Comparison of ENCODE assay signal across 9 cellular contexts in the genomic region with DNA sequence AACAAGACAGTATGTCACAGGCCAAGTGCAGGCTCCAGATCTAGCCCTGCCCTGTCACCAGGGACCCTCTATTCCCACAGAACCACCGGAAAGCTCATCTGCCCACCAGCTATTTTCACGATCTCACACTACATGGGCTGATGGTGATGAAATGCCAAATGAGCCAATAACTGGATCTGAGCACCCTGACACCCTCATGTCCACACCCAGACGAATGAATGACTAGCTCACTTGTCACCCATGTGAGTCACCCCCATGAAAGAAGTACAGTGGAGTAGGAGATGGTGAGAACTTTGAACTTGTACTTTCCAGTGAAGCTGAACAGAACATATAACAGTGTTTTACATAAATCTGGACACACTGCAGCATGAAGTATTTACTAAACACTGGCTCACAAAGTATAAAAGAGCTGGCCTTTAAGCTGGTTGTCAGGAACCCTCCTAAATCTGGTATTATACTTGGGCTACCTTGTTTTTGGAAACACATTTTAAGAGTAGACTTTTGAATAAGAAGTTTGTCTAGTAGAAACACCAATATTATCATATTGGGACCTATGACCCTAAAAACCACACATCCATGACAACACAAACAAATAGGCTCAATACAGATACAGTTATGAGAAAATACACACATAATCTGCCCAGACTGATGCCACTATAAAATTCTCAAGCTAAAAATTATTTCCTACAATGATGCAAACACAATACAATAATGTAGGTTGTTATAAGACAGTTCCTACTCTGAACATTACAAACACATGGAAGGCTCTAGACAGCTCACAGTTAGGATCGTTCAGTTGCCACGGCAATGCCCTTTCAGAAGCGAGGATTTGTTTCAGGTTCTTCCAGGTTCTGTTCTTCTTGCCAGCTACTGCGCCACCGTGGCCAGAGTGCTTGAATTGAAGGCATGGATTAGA. TPM values are rescaled to one million over a fixed set of nuclear protein-coding genes. Genes with fewer than 3 reads are reported as not detected.
DNase-seq lines count a peak whose midpoint lies in the region; ATAC-seq, FAIRE-seq and TF ChIP-seq lines count a peak whose summit lies in the region.
"Had no signal": no experiment of that assay in that cellular context is flagged by ENCODE, and none has a peak within 500 bp of the region (broad histone marks: within the 10 kb centered on the region; RNA-seq: fewer than 3 reads in every experiment).

No MANE protein-coding gene starts in this region.

- TSS peak; percentile 77 for BruUV-seq in endothelial cell of umbilical vein (replicated peaks; lab: Mats Ljungman, UMichigan)

- peak overlapping the region; percentile 76 for H3K9ac ChIP-seq in endothelial cell of umbilical vein (replicated peaks; ENCODE audit: extremely low read depth, insufficient read depth, low read length)

- 69 to 75% methylated on average over 8 of the region's 8 CpGs for WGBS in pancreas, 2 donors

- no peak for TF ChIP-seq POLR2A in endothelial cell of umbilical vein (IDR thresholded peaks at IDR 0.05; ENCODE audit: low read depth, low read length)
- TF ChIP-seq POLR2A in vagina (IDR thresholded peaks at IDR 0.05) = no peak

- peaks cover 34% of the 10 kb centered on the region for H3K4me1 Mint-ChIP-seq in activated CD4-positive, alpha-beta memory T cell treated with anti-CD3 and anti-CD28 coated beads for 36 hours (ENCODE audit: low read depth)
- H3K4me1 Mint-ChIP-seq in activated CD4-positive, alpha-beta memory T cell treated with anti-CD3 and anti-CD28 coated beads, Interleukin-2, amount 10 ng/mL, durations not matched to agents 7 days and 5 days = peaks cover 9% of the 10 kb centered on the region

- ATAC-seq in pancreas = peak in 3 of 4 donors; percentile 40 to 77 (median 65)

- H3K36me3 Mint-ChIP-seq in activated CD4-positive, alpha-beta memory T cell treated with anti-CD3 and anti-CD28 coated beads for 36 hours = peaks cover 13% of the 10 kb centered on the region
- peaks cover 6% of the 10 kb centered on the region for H3K36me3 Mint-ChIP-seq in activated CD4-positive, alpha-beta memory T cell treated with anti-CD3 and anti-CD28 coated beads, Interleukin-2, amount 10 ng/mL, durations not matched to agents 7 days and 5 days (ENCODE audit: low read depth)

- no peak overlapping the region for H2AFZ ChIP-seq in endothelial cell of umbilical vein (ENCODE audit: low read depth, low read length)

- intact Hi-C loops in activated CD4-positive, alpha-beta memory T cell treated with anti-CD3 and anti-CD28 coated beads for 36 hours (cut with micrococcal nuclease) = loop anchor here (1.0 to 5.0 kb wide), 2 partner anchors 19 to 494 kb away; partner anchors contain the start of genes INO80C and RMP24
- intact Hi-C loops in endothelial cell of umbilical vein (cut with micrococcal nuclease) = loop anchor here (1.0 to 2.0 kb wide), 4 partner anchors 11 to 18 kb away; partner anchors contain the start of gene INO80C
- intact Hi-C loops in pancreas (cut with DNase I) = no loop called here
- intact Hi-C loops in vagina (cut with DNase I) = no loop called here

- no peak for TF ChIP-seq CTCF in endothelial cell of umbilical vein (IDR thresholded peaks at IDR 0.05; ENCODE audit: extremely low read depth in 1 of 2, insufficient read depth in 1 of 2, low read depth in 1 of 2, low read length in 2 of 2)
- TF ChIP-seq CTCF in pancreas (IDR thresholded peaks at IDR 0.05) = no peak
- no peak for TF ChIP-seq CTCF in vagina (IDR thresholded peaks at IDR 0.05)

- DNase-seq in activated CD4-positive, alpha-beta memory T cell treated with anti-CD3 and anti-CD28 coated beads for 36 hours = peak; percentile 65
- DNase-seq in activated CD4-positive, alpha-beta memory T cell treated with anti-CD3 and anti-CD28 coated beads, Interleukin-2, amount 10 ng/mL, durations not matched to agents 7 days and 5 days = no peak
- DNase-seq in NCI-H69 (lab: John Stamatoyannopoulos, UW) (peak; percentile 21), endothelial cell of umbilical vein (ENCODE audit: low read depth, low spot score) (peak; percentile 81), pancreas (no peak), iPS-NIHi11 (ENCODE audit: low spot score) (no peak), NCI-H1694 treated with DMSO at 0.1 percent for 48 hours (lab: John Stamatoyannopoulos, UW) (no peak), vagina (ENCODE audit: extremely low spot score in 2 of 2) (no peak)

- H3K4me3 Mint-ChIP-seq in activated CD4-positive, alpha-beta memory T cell treated with anti-CD3 and anti-CD28 coated beads for 36 hours = peak overlapping the region; percentile 8
- H3K4me3 Mint-ChIP-seq in activated CD4-positive, alpha-beta memory T cell treated with anti-CD3 and anti-CD28 coated beads, Interleukin-2, amount 10 ng/mL, durations not matched to agents 7 days and 5 days = no peak overlapping the region

- H3K27ac ChIP-seq in endothelial cell of umbilical vein (ENCODE audit: insufficient read depth, low read depth, low read length) (peak overlapping the region; percentile 90), pancreas (no peak overlapping the region), vagina (no peak overlapping the region)

- no peaks in the 10 kb centered on the region for H3K27me3 Mint-ChIP-seq in activated CD4-positive, alpha-beta memory T cell treated with anti-CD3 and anti-CD28 coated beads for 36 hours
- no peaks in the 10 kb centered on the region for H3K27me3 Mint-ChIP-seq in activated CD4-positive, alpha-beta memory T cell treated with anti-CD3 and anti-CD28 coated beads, Interleukin-2, amount 10 ng/mL, durations not matched to agents 7 days and 5 days

- no peaks in the 10 kb centered on the region for H3K9me3 Mint-ChIP-seq in activated CD4-positive, alpha-beta memory T cell treated with anti-CD3 and anti-CD28 coated beads for 36 hours
- H3K9me3 Mint-ChIP-seq in activated CD4-positive, alpha-beta memory T cell treated with anti-CD3 and anti-CD28 coated beads, Interleukin-2, amount 10 ng/mL, durations not matched to agents 7 days and 5 days = no peaks in the 10 kb centered on the region

- H3K27ac Mint-ChIP-seq in activated CD4-positive, alpha-beta memory T cell treated with anti-CD3 and anti-CD28 coated beads for 36 hours = peak overlapping the region; percentile 39
- no peak overlapping the region for H3K27ac Mint-ChIP-seq in activated CD4-positive, alpha-beta memory T cell treated with anti-CD3 and anti-CD28 coated beads, Interleukin-2, amount 10 ng/mL, durations not matched to agents 7 days and 5 days

- H3K4me3 ChIP-seq in endothelial cell of umbilical vein (replicated peaks in 1 of 3; ENCODE audit: insufficient read depth in 1 of 3, low read depth in 1 of 3, low read length in 3 of 3) (peak overlapping the region in 2 of 3 experiments; percentile 46 to 47), pancreas (no peak overlapping the region), vagina (no peak overlapping the region)

- CTCF ChIA-PET in activated CD4-positive, alpha-beta memory T cell treated with anti-CD3 and anti-CD28 coated beads for 36 hours (lab: Charles Lee) = interaction anchor here (1.9 to 2.7 kb wide), 2 partner anchors 19 to 92 kb away, joined by 4 to 11 read pairs; partner anchors contain the start of gene INO80C
- CTCF ChIA-PET in activated CD4-positive, alpha-beta memory T cell treated with anti-CD3 and anti-CD28 coated beads, Interleukin-2, amount 10 ng/mL, durations not matched to agents 7 days and 5 days (lab: Charles Lee) = interaction anchor here (0.9 to 1.3 kb wide), 3 partner anchors 18 to 278 kb away, joined by 3 to 4 read pairs (median 3); partner anchors contain the start of gene ZNF24
- CTCF ChIA-PET in endothelial cell of umbilical vein (lab: Charles Lee) = interaction anchor here (0.7 to 3.5 kb wide), 10 partner anchors 8 to 161 kb away, joined by 3 to 23 read pairs (median 4); partner anchors contain the start of gene INO80C

- H3K4me2 ChIP-seq in endothelial cell of umbilical vein (ENCODE audit: insufficient read depth, low read length) = peak overlapping the region; percentile 45

- H3K9me1 ChIP-seq in endothelial cell of umbilical vein (replicated peaks; ENCODE audit: control insufficient read depth, extremely low read depth, insufficient read depth, low read length) = no peaks in the 10 kb centered on the region

- peaks cover 69% of the 10 kb centered on the region for H3K79me2 ChIP-seq in endothelial cell of umbilical vein (ENCODE audit: control insufficient read depth, insufficient read depth, low read length)

- H3K9me3 ChIP-seq in endothelial cell of umbilical vein (replicated peaks; ENCODE audit: control insufficient read depth, insufficient read depth, low read length) = no peaks in the 10 kb centered on the region
- no peaks in the 10 kb centered on the region for H3K9me3 ChIP-seq in pancreas
- H3K9me3 ChIP-seq in vagina = no peaks in the 10 kb centered on the region

- FAIRE-seq in endothelial cell of umbilical vein (lab: Jason Lieb, UNC) (peak; percentile 62), pancreas (lab: Jason Lieb, UNC) (no peak)
- FAIRE-seq: G401.6 had no signal

- dilution Hi-C loops in endothelial cell of umbilical vein (cut with MboI; ENCODE audit: extremely low pct_ligation_motif_present, low sequenced_read_pairs) = no loop called here

- H3K27me3 ChIP-seq in endothelial cell of umbilical vein (ENCODE audit: control insufficient read depth in 2 of 2, insufficient read depth in 2 of 2, low read length in 2 of 2) (no peaks in the 10 kb centered on the region), pancreas (no peaks in the 10 kb centered on the region), vagina (no peaks in the 10 kb centered on the region)

- H3K4me1 ChIP-seq in endothelial cell of umbilical vein (ENCODE audit: control insufficient read depth, extremely low read depth, insufficient read depth, low read length) (peaks cover 45% of the 10 kb centered on the region), pancreas (peaks cover 0 to 15% (median 0%) of the 10 kb centered on the region in 3 donors), vagina (no peaks in the 10 kb centered on the region)

- H4K20me1 ChIP-seq in endothelial cell of umbilical vein (replicated peaks; ENCODE audit: control insufficient read depth, extremely low read depth, insufficient read depth, low read length) = no peaks in the 10 kb centered on the region

- POLR2A ChIA-PET in activated CD4-positive, alpha-beta memory T cell treated with anti-CD3 and anti-CD28 coated beads for 36 hours (lab: Charles Lee) = interaction anchor here (0.6 to 2.5 kb wide), 4 partner anchors 18 to 102 kb away, joined by 3 to 16 read pairs (median 4); partner anchors contain the start of gene INO80C
- POLR2A ChIA-PET in activated CD4-positive, alpha-beta memory T cell treated with anti-CD3 and anti-CD28 coated beads, Interleukin-2, amount 10 ng/mL, durations not matched to agents 7 days and 5 days (lab: Charles Lee) = interaction anchor here (1.2 kb wide), 1 partner anchor 19 kb away, joined by 5 read pairs; the partner anchor contains the start of gene INO80C
- POLR2A ChIA-PET in endothelial cell of umbilical vein (lab: Charles Lee) = interaction anchor here (0.7 to 1.6 kb wide), 3 partner anchors 13 to 19 kb away, joined by 3 to 10 read pairs (median 5); partner anchors contain the start of gene INO80C

- H3K36me3 ChIP-seq in endothelial cell of umbilical vein (ENCODE audit: control insufficient read depth in 2 of 2, extremely low read depth in 1 of 2, insufficient read depth in 2 of 2, low read length in 2 of 2) (no peaks in the 10 kb centered on the region), pancreas (no peaks in the 10 kb centered on the region), vagina (no peaks in the 10 kb centered on the region)

RNA-seq across cellular contexts. Expression of gene INO80C, which starts 19.0 kb away (rescaled TPM):
- 10 to 100 TPM; 25.3 to 28.5 TPM for total RNA-seq in activated CD4-positive, alpha-beta memory T cell treated with anti-CD3 and anti-CD28 coated beads for 36 hours
- total RNA-seq in activated CD4-positive, alpha-beta memory T cell treated with anti-CD3 and anti-CD28 coated beads, Interleukin-2, amount 10 ng/mL, durations not matched to agents 7 days and 5 days = 10 to 100 TPM; 18.4 to 18.8 TPM
- total RNA-seq in endothelial cell of umbilical vein (51.4 and 56.0 TPM in 2 replicates), pancreas (10 to 100 TPM in 2 of 6 donors, 1 to 10 TPM in 4; 6.1 to 12.1 (median 9.0) TPM), vagina (21.1 TPM)
- polyA plus RNA-seq in endothelial cell of umbilical vein (41.4 and 43.4 TPM in 2 replicates), pancreas (10 to 100 TPM; 17.1 to 25.6 TPM)
- polyA plus RNA-seq in endothelial cell of umbilical vein (2011; cell fraction: cytosol; rRNA removed) = 60.6 and 66.8 TPM in 2 replicates
- 68.8 and 69.0 TPM in 2 replicates for polyA plus RNA-seq in endothelial cell of umbilical vein (2011; cell fraction: nucleus; rRNA removed)
- 29.5 and 34.4 TPM in 2 replicates for polyA plus RNA-seq in endothelial cell of umbilical vein (2012)
- 16.2 and 20.7 TPM in 2 replicates for polyA minus RNA-seq in endothelial cell of umbilical vein
- 10.4 TPM for polyA minus RNA-seq in endothelial cell of umbilical vein (2011; cell fraction: cytosol; rRNA and poly(A)+ RNA removed)
- polyA minus RNA-seq in endothelial cell of umbilical vein (2011; cell fraction: nucleus; rRNA and poly(A)+ RNA removed) = 30.5 and 36.4 TPM in 2 replicates

Comparison
In these comparisons a context has a peak if more than half of its experiments do, and no peak if none do; other contexts are left out.
1. DNase-seq: peak in activated CD4-positive, alpha-beta memory T cell treated with anti-CD3 and anti-CD28 coated beads for 36 hours (single experiment), NCI-H69 (single experiment) and endothelial cell of umbilical vein (single experiment); none in activated CD4-positive, alpha-beta memory T cell treated with anti-CD3 and anti-CD28 coated beads, Interleukin-2, amount 10 ng/mL, durations not matched to agents 7 days and 5 days (single experiment), pancreas (0 of 6), iPS-NIHi11 (single experiment), NCI-H1694 treated with DMSO at 0.1 percent for 48 hours (single experiment) and vagina (0 of 2).
2. H3K4me3 ChIP-seq: peak in endothelial cell of umbilical vein (2 of 3); none in pancreas (0 of 4) and vagina (0 of 2).
3. intact Hi-C loops: an anchor here in activated CD4-positive, alpha-beta memory T cell treated with anti-CD3 and anti-CD28 coated beads for 36 hours (1.0 to 5.0 kb wide) and endothelial cell of umbilical vein (1.0 to 2.0 kb wide); none called in pancreas and vagina.